ENCODE assay signal across 28 cellular contexts in genomic region chr9:121673576-121673975, GRCh38.
"Had no signal": no experiment of that assay in that cellular context is flagged by ENCODE, and none has a peak within 500 bp of the region (broad histone marks: within the 10 kb centered on the region; RNA-seq: fewer than 3 reads in every experiment).

No MANE protein-coding gene starts in this region.

- H3K4me1 Mint-ChIP-seq: central memory CD8-positive, alpha-beta T cell; memory B cell; naive B cell had no signal

- H3K4me3 ChIP-seq: coronary artery, esophagus muscularis mucosa, gastroesophageal sphincter, heart left ventricle, hepatocyte, left lung, lung, mucosa of descending colon, neural progenitor cell, right lobe of liver, stomach, thyroid gland had no signal

- H3K36me3 Mint-ChIP-seq: memory B cell; naive B cell; natural killer cell treated with Interleukin-12 subunit alpha and Interleukin-12 subunit beta and Interleukin-15 and Interleukin-18, amount 100 ng/mL, for 72 hours had no signal

- H3K27me3 ChIP-seq: esophagus muscularis mucosa, gastroesophageal sphincter, heart left ventricle, hepatocyte, left lung, neural progenitor cell, right lobe of liver, stomach, thyroid gland had no signal

- H3K27me3 Mint-ChIP-seq: type B pancreatic cell had no signal

- H3K4me1 ChIP-seq: foreskin keratinocyte, left lung, neural progenitor cell had no signal

- H3K9me3 ChIP-seq: esophagus muscularis mucosa, gastroesophageal sphincter, left lung, mucosa of descending colon, right lobe of liver, stomach, thyroid gland had no signal

- DNase-seq: foreskin keratinocyte; left cardiac atrium; left lung; mucosa of descending colon; naive B cell; nucleus accumbens; small intestine; stimulated activated CD4-positive, alpha-beta T cell treated with anti-CD3 and anti-CD28 coated beads, Interleukin-12 subunit alpha, Interleukin-12 subunit beta, amount 100 ng/mL, for 4 hours; stimulated activated CD4-positive, alpha-beta T cell treated with anti-CD3 and anti-CD28 coated beads, Interleukin-1b, Interleukin-23, amount 100 ng/mL, for 48 hours; stimulated activated CD4-positive, alpha-beta T cell treated with anti-CD3 and anti-CD28 coated beads, Interleukin-4, amount 100 ng/mL, for 1 hour; stimulated activated CD8-positive, alpha-beta memory T cell treated with anti-CD3 and anti-CD28 coated beads, Interleukin-4, amount 100 ng/mL, for 48 hours; stimulated activated naive CD4-positive, alpha-beta T cell treated with Interleukin-2 at 50 U/mL for 16 hours; stomach; thyroid gland had no signal

- FAIRE-seq: small intestine had no signal

- H3K27ac ChIP-seq: coronary artery, epithelial cell of prostate, esophagus muscularis mucosa, foreskin keratinocyte, gastroesophageal sphincter, hepatocyte, left lung, neural progenitor cell, right lobe of liver, thyroid gland had no signal

- H3K4me3 Mint-ChIP-seq: central memory CD8-positive, alpha-beta T cell; memory B cell; mesothelial cell of epicardium; naive B cell; natural killer cell treated with Interleukin-12 subunit alpha and Interleukin-12 subunit beta and Interleukin-15 and Interleukin-18, amount 100 ng/mL, for 72 hours; neural progenitor cell; type B pancreatic cell had no signal

- H3K27ac Mint-ChIP-seq: memory B cell; mesothelial cell of epicardium; naive B cell; natural killer cell treated with Interleukin-12 subunit alpha and Interleukin-12 subunit beta and Interleukin-15 and Interleukin-18, amount 100 ng/mL, for 72 hours; neural progenitor cell; type B pancreatic cell had no signal

- H3K36me3 ChIP-seq: neural progenitor cell, thyroid gland had no signal

- H3K9ac ChIP-seq: neural progenitor cell had no signal

- H3K9me3 Mint-ChIP-seq: central memory CD8-positive, alpha-beta T cell; memory B cell; natural killer cell treated with Interleukin-12 subunit alpha and Interleukin-12 subunit beta and Interleukin-15 and Interleukin-18, amount 100 ng/mL, for 72 hours; neural progenitor cell had no signal
